In genomic region chr10:70404036-70404905, GRCh38 we compare ENCODE assay signal across 8 cellular contexts. TPM values are rescaled to one million over a fixed set of nuclear protein-coding genes. Genes with fewer than 3 reads are reported as not detected.
DNase-seq lines count a peak whose midpoint lies in the region; ATAC-seq, FAIRE-seq and TF ChIP-seq lines count a peak whose summit lies in the region.

TSS of gene EIF4EBP2 (plus strand) at chr10:70404145. CDS start at chr10:70404402, 257 bp downstream.

- peaks cover 12 to 16% (median 12%) of the 10 kb centered on the region in 3 donors for H3K4me1 ChIP-seq in pancreas
- peaks cover 0 to 39% (median 27%) of the 10 kb centered on the region in 4 donors for H3K4me1 ChIP-seq in tibial artery

- H3K27me3 ChIP-seq in pancreas = no peaks in the 10 kb centered on the region
- H3K27me3 ChIP-seq in tibial artery = no peaks in the 10 kb centered on the region

- WGBS in pancreas, 2 donors = 0% methylated on average over 109 to 110 of the region's 110 CpGs

- H3K4me1 Mint-ChIP-seq in activated naive CD8-positive, alpha-beta T cell treated with anti-CD3 and anti-CD28 coated beads, Interleukin-2, amount 50 U/mL, for 24 hours = peaks cover 51% of the 10 kb centered on the region

- intact Hi-C loops in Right ventricle myocardium superior (cut with DNase I) (no loop called here), pancreas (cut with DNase I) (no loop called here), tibial artery (cut with DNase I; ENCODE audit: low total_unique reads) (no loop called here)

- H3K9me3 Mint-ChIP-seq in activated naive CD8-positive, alpha-beta T cell treated with anti-CD3 and anti-CD28 coated beads, Interleukin-2, amount 50 U/mL, for 24 hours = no peaks in the 10 kb centered on the region

- H3K36me3 ChIP-seq in pancreas = no peaks in the 10 kb centered on the region
- peaks cover 0 to 4% (median 0%) of the 10 kb centered on the region in 3 donors for H3K36me3 ChIP-seq in tibial artery

- peak; percentile 78 for DNase-seq in GM12864 (ENCODE audit: low read depth)
- peak; percentile 46 for DNase-seq in NCI-H1417 treated with DMSO at 0.1 percent for 48 hours (lab: John Stamatoyannopoulos, UW)
- peak; percentile 98 for DNase-seq in T follicular helper cell (ENCODE audit: low read depth)
- DNase-seq in activated naive CD8-positive, alpha-beta T cell treated with anti-CD3 and anti-CD28 coated beads, Interleukin-2, amount 50 U/mL, for 24 hours = peak; percentile 100
- peak; percentile 99 for DNase-seq in Right ventricle myocardium superior
- DNase-seq in pancreas = peak; percentile 97 to 100 (median 99)
- peak; percentile 98 to 99 for DNase-seq in tibial artery

- no peaks in the 10 kb centered on the region for H3K27me3 Mint-ChIP-seq in activated naive CD8-positive, alpha-beta T cell treated with anti-CD3 and anti-CD28 coated beads, Interleukin-2, amount 50 U/mL, for 24 hours

- ATAC-seq in HG02759 (IDR thresholded peaks at IDR 0.05; ENCODE audit: unreplicated experiment) (peak; percentile 83), Right ventricle myocardium superior (ENCODE audit: poor library complexity) (peak; percentile 93), pancreas (peak; percentile 91 to 97 (median 94))
- ATAC-seq in activated naive CD8-positive, alpha-beta T cell treated with anti-CD3 and anti-CD28 coated beads, Interleukin-2, amount 50 U/mL, for 24 hours = peak; percentile 96

- peak within 1 kb of the TSS; percentile 84 for H3K4me3 ChIP-seq in GM12864 (ENCODE audit: low read depth, low read length)
- peak within 1 kb of the TSS; percentile 55 to 97 (median 88) for H3K4me3 ChIP-seq in pancreas
- H3K4me3 ChIP-seq in tibial artery = peak within 1 kb of the TSS; percentile 91 to 98

- H3K27ac Mint-ChIP-seq in activated naive CD8-positive, alpha-beta T cell treated with anti-CD3 and anti-CD28 coated beads, Interleukin-2, amount 50 U/mL, for 24 hours = peak within 1 kb of the TSS; percentile 91

- TF ChIP-seq CTCF in GM12864 (IDR thresholded peaks at IDR 0.05; ENCODE audit: low read depth, low read length, missing control alignments) (no peak), pancreas (IDR thresholded peaks at IDR 0.05) (no peak), tibial artery (IDR thresholded peaks at IDR 0.05) (no peak)

- H3K27ac ChIP-seq in pancreas (peak within 1 kb of the TSS; percentile 97 to 99 (median 98)), tibial artery (peak within 1 kb of the TSS; percentile 99)

- H3K4me3 Mint-ChIP-seq in activated naive CD8-positive, alpha-beta T cell treated with anti-CD3 and anti-CD28 coated beads, Interleukin-2, amount 50 U/mL, for 24 hours = peak within 1 kb of the TSS; percentile 96

- H3K9me3 ChIP-seq in pancreas (no peaks in the 10 kb centered on the region), tibial artery (no peaks in the 10 kb centered on the region)

- H3K36me3 Mint-ChIP-seq in activated naive CD8-positive, alpha-beta T cell treated with anti-CD3 and anti-CD28 coated beads, Interleukin-2, amount 50 U/mL, for 24 hours (ENCODE audit: low read depth) = peaks cover 7% of the 10 kb centered on the region

- FAIRE-seq in pancreas (lab: Jason Lieb, UNC) = no peak

RNA-seq across cellular contexts. Expression of gene EIF4EBP2, which starts in this region (rescaled TPM):
- total RNA-seq in Right ventricle myocardium superior (92.7 TPM), pancreas (10 to 100 TPM; 28.7 to 43.5 (median 35.1) TPM)
- polyA plus RNA-seq in pancreas = 10 to 100 TPM; 12.5 to 16.0 TPM

Comparison
In these comparisons a context has a peak if more than half of its experiments do, and no peak if none do; other contexts are left out.
1. Peak in every context shown above with its lines: DNase-seq, ATAC-seq, H3K4me3 ChIP-seq and H3K27ac ChIP-seq.
2. DNase-seq: peak in every context shown above with its lines; median percentile 100 in activated naive CD8-positive, alpha-beta T cell treated with anti-CD3 and anti-CD28 coated beads, Interleukin-2, amount 50 U/mL, for 24 hours; 99 in Right ventricle myocardium superior; 99 in pancreas; 98 in tibial artery; 98 in T follicular helper cell; 78 in GM12864; 46 in NCI-H1417 treated with DMSO at 0.1 percent for 48 hours.